ENCODE assay signal across 28 cellular contexts in genomic region chr6:74096329-74096728, GRCh38.
"Had no signal": no experiment of that assay in that cellular context is flagged by ENCODE, and none has a peak within 500 bp of the region (broad histone marks: within the 10 kb centered on the region; RNA-seq: fewer than 3 reads in every experiment).

No MANE protein-coding gene starts in this region.

- H3K9me3 ChIP-seq: ovary, psoas muscle, right lobe of liver, sigmoid colon, stomach, thoracic aorta, thyroid gland, tibial nerve, upper lobe of right lung, uterus had no signal

- H2AFZ ChIP-seq: neural progenitor cell, parathyroid adenoma had no signal

- H3K9me3 Mint-ChIP-seq: neural progenitor cell; stimulated activated naive B cell treated with anti-CD40 and anti-IgM and Interleukin-4, amounts not matched to agents 10 μg/mL and 1 μg/mL and 100 μg/mL, for 72 hours; stimulated activated naive CD8-positive, alpha-beta T cell treated with anti-CD3 and anti-CD28 coated beads, Interleukin-15, Interleukin-2, amounts not matched to agents 100 ng/mL and 50 ng/mL, for 24 hours had no signal

- H3K4me1 ChIP-seq: neural progenitor cell, parathyroid adenoma, psoas muscle, thyroid gland, upper lobe of right lung, uterus had no signal

- H3K27me3 ChIP-seq: neural progenitor cell, ovary, right lobe of liver, sigmoid colon, stomach, thyroid gland, tibial nerve, upper lobe of right lung, uterus had no signal

- H3K36me3 Mint-ChIP-seq: natural killer cell; neural progenitor cell; stimulated activated effector memory CD8-positive, alpha-beta T cell treated with anti-CD3 and anti-CD28 coated beads, Interleukin-12 subunit alpha, Interleukin-12 subunit beta, amount 100 ng/mL, for 72 hours; stimulated activated naive B cell treated with anti-CD40 and anti-IgM and Interleukin-4, amounts not matched to agents 10 μg/mL and 1 μg/mL and 100 μg/mL, for 72 hours had no signal

- H3K27ac Mint-ChIP-seq: natural killer cell; nephron; neural progenitor cell; progenitor cell of endocrine pancreas; stimulated activated effector memory CD8-positive, alpha-beta T cell treated with anti-CD3 and anti-CD28 coated beads, Interleukin-12 subunit alpha, Interleukin-12 subunit beta, amount 100 ng/mL, for 72 hours; stimulated activated naive B cell treated with anti-CD40 and anti-IgM and Interleukin-4, amounts not matched to agents 10 μg/mL and 1 μg/mL and 100 μg/mL, for 72 hours; stimulated activated naive CD8-positive, alpha-beta T cell treated with anti-CD3 and anti-CD28 coated beads, Interleukin-15, Interleukin-2, amounts not matched to agents 100 ng/mL and 50 ng/mL, for 24 hours had no signal

- H3K4me3 ChIP-seq: neural progenitor cell, ovary, psoas muscle, right lobe of liver, sigmoid colon, stomach, thoracic aorta, thyroid gland, tibial nerve, upper lobe of right lung, uterus had no signal

- H3K27ac ChIP-seq: neural progenitor cell, ovary, parathyroid adenoma, psoas muscle, right lobe of liver, sigmoid colon, stomach, thoracic aorta, thyroid gland, tibial nerve, upper lobe of right lung, uterus had no signal

- H3K27me3 Mint-ChIP-seq: progenitor cell of endocrine pancreas; stimulated activated naive B cell treated with anti-CD40 and anti-IgM and Interleukin-4, amounts not matched to agents 10 μg/mL and 1 μg/mL and 100 μg/mL, for 72 hours had no signal

- H3K4me2 ChIP-seq: neural progenitor cell had no signal

- H3K9ac ChIP-seq: neural progenitor cell, parathyroid adenoma had no signal

- H3K4me3 Mint-ChIP-seq: natural killer cell; nephron; neural progenitor cell; stimulated activated effector memory CD8-positive, alpha-beta T cell treated with anti-CD3 and anti-CD28 coated beads, Interleukin-12 subunit alpha, Interleukin-12 subunit beta, amount 100 ng/mL, for 72 hours; stimulated activated naive B cell treated with anti-CD40 and anti-IgM and Interleukin-4, amounts not matched to agents 10 μg/mL and 1 μg/mL and 100 μg/mL, for 72 hours; stimulated activated naive CD8-positive, alpha-beta T cell treated with anti-CD3 and anti-CD28 coated beads, Interleukin-15, Interleukin-2, amounts not matched to agents 100 ng/mL and 50 ng/mL, for 24 hours had no signal

- H3K4me1 Mint-ChIP-seq: natural killer cell; neural progenitor cell; stimulated activated effector memory CD8-positive, alpha-beta T cell treated with anti-CD3 and anti-CD28 coated beads, Interleukin-12 subunit alpha, Interleukin-12 subunit beta, amount 100 ng/mL, for 72 hours; stimulated activated naive B cell treated with anti-CD40 and anti-IgM and Interleukin-4, amounts not matched to agents 10 μg/mL and 1 μg/mL and 100 μg/mL, for 72 hours had no signal

- H3K36me3 ChIP-seq: neural progenitor cell, ovary, right lobe of liver, sigmoid colon, stomach, thoracic aorta, thyroid gland, tibial nerve, upper lobe of right lung, uterus had no signal

- DNase-seq: natural killer cell; occipital lobe; ovary; posterior cingulate gyrus; psoas muscle; right cardiac atrium; right lobe of liver; sigmoid colon; small intestine; stimulated activated CD4-positive, alpha-beta T cell treated with anti-CD3 and anti-CD28 coated beads, Interleukin-15, amount 100 ng/mL, for 24 hours; stimulated activated CD4-positive, alpha-beta T cell treated with anti-CD3 and anti-CD28 coated beads, Interleukin-2, amount 100 ng/mL, for 24 hours; stimulated activated CD4-positive, alpha-beta T cell treated with anti-CD3 and anti-CD28 coated beads, Interleukin-2, amount 100 ng/mL, for 48 hours; stimulated activated CD4-positive, alpha-beta T cell treated with anti-CD3 and anti-CD28 coated beads, Interleukin-4, amount 100 ng/mL, for 24 hours; stimulated activated naive B cell treated with anti-CD40 and anti-IgM and Interleukin-4, amounts not matched to agents 10 μg/mL and 1 μg/mL and 100 μg/mL, for 72 hours; stimulated activated naive CD4-positive, alpha-beta T cell treated with Interleukin-2 at 50 U/mL for 16 hours; stomach; thyroid gland; trophoblast cell; upper lobe of right lung; uterus had no signal

- H3K79me2 ChIP-seq: parathyroid adenoma had no signal

- ATAC-seq: natural killer cell; psoas muscle; right cardiac atrium; right lobe of liver; stimulated activated effector memory CD8-positive, alpha-beta T cell treated with anti-CD3 and anti-CD28 coated beads, Interleukin-12 subunit alpha, Interleukin-12 subunit beta, amount 100 ng/mL, for 72 hours; stimulated activated naive B cell treated with anti-CD40 and anti-IgM and Interleukin-4, amounts not matched to agents 10 μg/mL and 1 μg/mL and 100 μg/mL, for 72 hours; upper lobe of right lung had no signal
